1 cellular context compared by ENCODE assay signal in the genomic region with DNA sequence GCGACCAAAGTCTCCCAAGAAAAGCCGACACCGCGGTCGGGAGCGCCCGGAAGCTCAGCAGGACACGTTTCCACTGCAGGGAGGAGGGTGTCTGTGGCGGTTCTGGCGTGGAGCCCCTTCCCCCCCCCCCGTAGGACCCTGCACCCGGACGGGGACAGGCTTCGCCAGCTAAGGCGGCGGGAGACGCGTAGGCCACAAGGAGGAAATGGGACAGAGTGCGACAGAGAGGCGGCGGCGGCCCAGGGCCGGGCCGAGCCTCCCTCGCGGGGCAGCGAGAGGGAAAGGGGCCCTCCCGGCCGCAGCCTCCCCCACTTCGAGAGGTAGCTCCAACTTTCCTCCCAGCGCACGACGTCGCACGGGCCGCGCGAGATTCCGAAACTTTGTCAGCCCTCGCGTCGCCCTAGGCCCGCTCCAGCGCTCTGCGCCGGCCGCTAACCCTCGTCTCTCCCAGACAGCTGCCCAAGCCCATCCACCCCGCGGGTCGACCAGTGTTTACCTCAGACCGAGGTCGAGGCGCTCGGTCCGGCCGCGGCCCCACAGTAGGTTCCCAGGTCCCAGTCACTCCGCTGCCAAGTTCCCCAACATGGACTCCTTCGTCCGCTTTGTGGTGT.
TF ChIP-seq lines count a peak whose summit lies in the region.

No MANE protein-coding gene starts in this region.

TF ChIP-seq in HepG2, 621 proteins besides CTCF, POLR2A, EP300 and RAD21 (continued from another document):
- TF ChIP-seq ZNF709 (CRISPR knock-in tag; IDR thresholded peaks at IDR 0.05): no peak; the same call in 1 of the 2 replicates
- TF ChIP-seq, protein P1, sequence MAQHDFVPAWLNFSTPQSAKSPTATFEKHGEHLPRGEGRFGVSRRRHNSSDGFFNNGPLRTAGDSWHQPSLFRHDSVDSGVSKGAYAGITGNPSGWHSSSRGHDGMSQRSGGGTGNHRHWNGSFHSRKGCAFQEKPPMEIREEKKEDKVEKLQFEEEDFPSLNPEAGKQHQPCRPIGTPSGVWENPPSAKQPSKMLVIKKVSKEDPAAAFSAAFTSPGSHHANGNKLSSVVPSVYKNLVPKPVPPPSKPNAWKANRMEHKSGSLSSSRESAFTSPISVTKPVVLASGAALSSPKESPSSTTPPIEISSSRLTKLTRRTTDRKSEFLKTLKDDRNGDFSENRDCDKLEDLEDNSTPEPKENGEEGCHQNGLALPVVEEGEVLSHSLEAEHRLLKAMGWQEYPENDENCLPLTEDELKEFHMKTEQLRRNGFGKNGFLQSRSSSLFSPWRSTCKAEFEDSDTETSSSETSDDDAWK (CRISPR knock-in tag; IDR thresholded peaks at IDR 0.05): no peak
- TF ChIP-seq, protein P2, sequence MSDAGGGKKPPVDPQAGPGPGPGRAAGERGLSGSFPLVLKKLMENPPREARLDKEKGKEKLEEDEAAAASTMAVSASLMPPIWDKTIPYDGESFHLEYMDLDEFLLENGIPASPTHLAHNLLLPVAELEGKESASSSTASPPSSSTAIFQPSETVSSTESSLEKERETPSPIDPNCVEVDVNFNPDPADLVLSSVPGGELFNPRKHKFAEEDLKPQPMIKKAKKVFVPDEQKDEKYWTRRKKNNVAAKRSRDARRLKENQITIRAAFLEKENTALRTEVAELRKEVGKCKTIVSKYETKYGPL (CRISPR knock-in tag; IDR thresholded peaks at IDR 0.05): peak; percentile 13; the same call in 1 of the 2 replicates
- no peak for TF ChIP-seq PHF21A (CRISPR knock-in tag; IDR thresholded peaks at IDR 0.05)
- TF ChIP-seq ZNF556 (CRISPR knock-in tag; IDR thresholded peaks at IDR 0.05; ENCODE audit: borderline replicate concordance): 0 out of 2 replicates have a peak, but pooled peaks have one; percentile 51
- TF ChIP-seq ZNF282 (IDR thresholded peaks at IDR 0.05; ENCODE audit: partially characterized antibody): no peak
- TF ChIP-seq PAX8 (CRISPR knock-in tag; IDR thresholded peaks at IDR 0.05; ENCODE audit: borderline replicate concordance): no peak
- TF ChIP-seq ZNF143 (CRISPR knock-in tag; IDR thresholded peaks at IDR 0.05): 0 out of 2 replicates have a peak, but pooled peaks have one; percentile 13
- peak; percentile 72; the same call in 1 of the 2 replicates for TF ChIP-seq GLI4 (CRISPR knock-in tag; IDR thresholded peaks at IDR 0.05; ENCODE audit: borderline replicate concordance)
- no peak; the same call in 1 of the 2 replicates for TF ChIP-seq RXRA (CRISPR knock-in tag; IDR thresholded peaks at IDR 0.05)
- no peak for TF ChIP-seq HHEX (CRISPR knock-in tag; IDR thresholded peaks at IDR 0.05)
- no peak for TF ChIP-seq SRSF9 (IDR thresholded peaks at IDR 0.05; ENCODE audit: borderline replicate concordance, insufficient read depth, low read depth, low read length, poor library complexity, severe bottlenecking)
- TF ChIP-seq, protein P3, sequence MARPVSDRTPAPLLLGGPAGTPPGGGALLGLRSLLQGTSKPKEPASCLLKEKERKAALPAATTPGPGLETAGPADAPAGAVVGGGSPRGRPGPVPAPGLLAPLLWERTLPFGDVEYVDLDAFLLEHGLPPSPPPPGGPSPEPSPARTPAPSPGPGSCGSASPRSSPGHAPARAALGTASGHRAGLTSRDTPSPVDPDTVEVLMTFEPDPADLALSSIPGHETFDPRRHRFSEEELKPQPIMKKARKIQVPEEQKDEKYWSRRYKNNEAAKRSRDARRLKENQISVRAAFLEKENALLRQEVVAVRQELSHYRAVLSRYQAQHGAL (CRISPR knock-in tag; IDR thresholded peaks at IDR 0.05; ENCODE audit: not compliant biosample characterization): peak; percentile 66
- no peak for TF ChIP-seq ZBTB7B (CRISPR knock-in tag; IDR thresholded peaks at IDR 0.05)
- TF ChIP-seq SRF (IDR thresholded peaks at IDR 0.05; ENCODE audit: low read depth, low read length): no peak
- TF ChIP-seq, protein P4, sequence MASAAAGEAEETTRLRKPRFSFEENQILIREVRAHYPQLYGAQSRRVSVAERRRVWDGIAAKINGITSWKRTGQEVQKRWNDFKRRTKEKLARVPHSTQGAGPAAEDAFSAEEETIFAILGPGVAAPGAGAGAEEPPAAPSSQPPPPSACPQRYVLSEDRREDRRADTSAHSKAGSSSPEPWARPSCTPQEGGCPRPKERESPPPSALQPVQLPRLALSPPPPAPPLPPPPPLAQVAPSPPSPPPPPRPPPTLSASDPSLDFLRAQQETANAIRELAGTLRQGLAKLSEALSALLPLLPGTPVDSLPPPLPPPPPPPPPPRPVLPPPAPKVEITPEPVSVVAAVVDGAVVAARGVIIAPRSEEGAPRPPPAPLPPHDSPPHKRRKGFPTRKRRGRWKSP (CRISPR knock-in tag; IDR thresholded peaks at IDR 0.05): no peak; the same call in 1 of the 2 replicates
- peak; percentile 77; the same call in 1 of the 2 replicates for TF ChIP-seq ZFP37 (CRISPR knock-in tag; IDR thresholded peaks at IDR 0.05; ENCODE audit: borderline replicate concordance)
- TF ChIP-seq, protein P5, sequence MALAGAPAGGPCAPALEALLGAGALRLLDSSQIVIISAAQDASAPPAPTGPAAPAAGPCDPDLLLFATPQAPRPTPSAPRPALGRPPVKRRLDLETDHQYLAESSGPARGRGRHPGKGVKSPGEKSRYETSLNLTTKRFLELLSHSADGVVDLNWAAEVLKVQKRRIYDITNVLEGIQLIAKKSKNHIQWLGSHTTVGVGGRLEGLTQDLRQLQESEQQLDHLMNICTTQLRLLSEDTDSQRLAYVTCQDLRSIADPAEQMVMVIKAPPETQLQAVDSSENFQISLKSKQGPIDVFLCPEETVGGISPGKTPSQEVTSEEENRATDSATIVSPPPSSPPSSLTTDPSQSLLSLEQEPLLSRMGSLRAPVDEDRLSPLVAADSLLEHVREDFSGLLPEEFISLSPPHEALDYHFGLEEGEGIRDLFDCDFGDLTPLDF (CRISPR knock-in tag; IDR thresholded peaks at IDR 0.05): 0 out of 2 replicates have a peak, but pooled peaks have one; percentile 60
- 0 out of 2 replicates have a peak, but pooled peaks have one; percentile 15 for TF ChIP-seq ZSCAN31 (CRISPR knock-in tag; IDR thresholded peaks at IDR 0.05; ENCODE audit: low read depth)
- TF ChIP-seq HNF4A (CRISPR knock-in tag; IDR thresholded peaks at IDR 0.05): peak; percentile 65
- peak; percentile 90 for TF ChIP-seq ZNF430 (CRISPR knock-in tag; IDR thresholded peaks at IDR 0.05)
- TF ChIP-seq, protein P6, sequence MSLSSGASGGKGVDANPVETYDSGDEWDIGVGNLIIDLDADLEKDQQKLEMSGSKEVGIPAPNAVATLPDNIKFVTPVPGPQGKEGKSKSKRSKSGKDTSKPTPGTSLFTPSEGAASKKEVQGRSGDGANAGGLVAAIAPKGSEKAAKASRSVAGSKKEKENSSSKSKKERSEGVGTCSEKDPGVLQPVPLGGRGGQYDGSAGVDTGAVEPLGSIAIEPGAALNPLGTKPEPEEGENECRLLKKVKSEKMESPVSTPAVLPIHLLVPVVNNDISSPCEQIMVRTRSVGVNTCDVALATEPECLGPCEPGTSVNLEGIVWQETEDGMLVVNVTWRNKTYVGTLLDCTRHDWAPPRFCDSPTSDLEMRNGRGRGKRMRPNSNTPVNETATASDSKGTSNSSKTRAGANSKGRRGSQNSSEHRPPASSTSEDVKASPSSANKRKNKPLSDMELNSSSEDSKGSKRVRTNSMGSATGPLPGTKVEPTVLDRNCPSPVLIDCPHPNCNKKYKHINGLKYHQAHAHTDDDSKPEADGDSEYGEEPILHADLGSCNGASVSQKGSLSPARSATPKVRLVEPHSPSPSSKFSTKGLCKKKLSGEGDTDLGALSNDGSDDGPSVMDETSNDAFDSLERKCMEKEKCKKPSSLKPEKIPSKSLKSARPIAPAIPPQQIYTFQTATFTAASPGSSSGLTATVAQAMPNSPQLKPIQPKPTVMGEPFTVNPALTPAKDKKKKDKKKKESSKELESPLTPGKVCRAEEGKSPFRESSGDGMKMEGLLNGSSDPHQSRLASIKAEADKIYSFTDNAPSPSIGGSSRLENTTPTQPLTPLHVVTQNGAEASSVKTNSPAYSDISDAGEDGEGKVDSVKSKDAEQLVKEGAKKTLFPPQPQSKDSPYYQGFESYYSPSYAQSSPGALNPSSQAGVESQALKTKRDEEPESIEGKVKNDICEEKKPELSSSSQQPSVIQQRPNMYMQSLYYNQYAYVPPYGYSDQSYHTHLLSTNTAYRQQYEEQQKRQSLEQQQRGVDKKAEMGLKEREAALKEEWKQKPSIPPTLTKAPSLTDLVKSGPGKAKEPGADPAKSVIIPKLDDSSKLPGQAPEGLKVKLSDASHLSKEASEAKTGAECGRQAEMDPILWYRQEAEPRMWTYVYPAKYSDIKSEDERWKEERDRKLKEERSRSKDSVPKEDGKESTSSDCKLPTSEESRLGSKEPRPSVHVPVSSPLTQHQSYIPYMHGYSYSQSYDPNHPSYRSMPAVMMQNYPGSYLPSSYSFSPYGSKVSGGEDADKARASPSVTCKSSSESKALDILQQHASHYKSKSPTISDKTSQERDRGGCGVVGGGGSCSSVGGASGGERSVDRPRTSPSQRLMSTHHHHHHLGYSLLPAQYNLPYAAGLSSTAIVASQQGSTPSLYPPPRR (CRISPR knock-in tag; IDR thresholded peaks at IDR 0.05; ENCODE audit: borderline replicate concordance): no peak; the same call in 1 of the 2 replicates
